19 cellular contexts compared by ENCODE assay signal in the genomic region with DNA sequence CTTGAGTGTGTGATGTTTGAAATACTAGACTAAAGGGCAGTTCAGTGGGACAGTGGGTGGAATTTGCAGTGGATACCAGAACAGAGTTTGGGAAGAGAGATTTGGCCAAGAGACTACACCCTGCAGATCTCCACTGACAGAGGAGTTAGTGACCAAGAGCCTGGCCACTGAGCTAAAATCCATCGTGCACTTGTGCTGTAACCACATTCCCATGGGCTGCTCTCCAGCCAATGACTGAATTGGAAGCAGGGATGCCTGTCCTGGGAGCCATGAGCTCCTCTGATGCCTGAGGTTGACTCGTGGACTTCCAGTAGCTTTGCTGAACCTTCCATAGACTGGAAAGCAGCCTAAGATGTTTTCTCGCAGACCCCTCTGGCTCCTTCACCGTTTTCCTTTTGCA.
"Had no signal": no experiment of that assay in that cellular context is flagged by ENCODE, and none has a peak within 500 bp of the region (broad histone marks: within the 10 kb centered on the region; RNA-seq: fewer than 3 reads in every experiment).

No MANE protein-coding gene starts in this region.

- H3K4me1 ChIP-seq: foreskin keratinocyte, heart left ventricle, right lobe of liver, testis, uterus had no signal

- DNase-seq: activated CD4-positive, alpha-beta memory T cell treated with anti-CD3 and anti-CD28 coated beads, Interleukin-2, amount 10 ng/mL, durations not matched to agents 7 days and 5 days; activated CD4-positive, alpha-beta T cell treated with anti-CD3 and anti-CD28 coated beads for 1 hour; activated CD4-positive, alpha-beta T cell treated with anti-CD3 and anti-CD28 coated beads, Interleukin-2, amount 10 ng/mL, durations not matched to agents 7 days and 5 days; activated T-cell treated with anti-CD3 and anti-CD28 coated beads, Interleukin-2, amount 50 U/mL, for 4 hours; anterior cingulate cortex; dermis blood vessel endothelial cell; effector CD4-positive, alpha-beta T cell; foreskin keratinocyte; heart left ventricle; natural killer cell; ovary; right lobe of liver; stimulated activated CD4-positive, alpha-beta T cell treated with anti-CD3 and anti-CD28 coated beads, Interleukin-2, amount 100 ng/mL, for 48 hours; stimulated activated naive CD4-positive, alpha-beta T cell treated with Interleukin-2 at 50 U/mL for 16 hours; T-helper 2 cell; testis; uterus had no signal

- H3K4me3 ChIP-seq: heart left ventricle, ovary, right lobe of liver, testis, uterus had no signal

- H3K36me3 ChIP-seq: heart left ventricle, ovary, right lobe of liver, uterus had no signal

- H3K27ac ChIP-seq: foreskin keratinocyte, heart left ventricle, ovary, right lobe of liver, testis, uterus had no signal

- H3K9me3 ChIP-seq: heart left ventricle, ovary, right lobe of liver, testis, uterus had no signal

- H3K27me3 ChIP-seq: foreskin keratinocyte, heart left ventricle, ovary, right lobe of liver, testis, uterus had no signal

- ATAC-seq: activated naive CD4-positive, alpha-beta T cell treated with anti-CD3 and anti-CD28 coated beads, Interleukin-2, amount 50 U/mL, for 72 hours; activated T-cell treated with anti-CD3 and anti-CD28 coated beads, Interleukin-2, amount 50 U/mL, for 4 hours; foreskin keratinocyte; heart left ventricle; natural killer cell; right lobe of liver; WTC11 had no signal
